Comparison of ENCODE assay signal across 10 cellular contexts in the genomic region with DNA sequence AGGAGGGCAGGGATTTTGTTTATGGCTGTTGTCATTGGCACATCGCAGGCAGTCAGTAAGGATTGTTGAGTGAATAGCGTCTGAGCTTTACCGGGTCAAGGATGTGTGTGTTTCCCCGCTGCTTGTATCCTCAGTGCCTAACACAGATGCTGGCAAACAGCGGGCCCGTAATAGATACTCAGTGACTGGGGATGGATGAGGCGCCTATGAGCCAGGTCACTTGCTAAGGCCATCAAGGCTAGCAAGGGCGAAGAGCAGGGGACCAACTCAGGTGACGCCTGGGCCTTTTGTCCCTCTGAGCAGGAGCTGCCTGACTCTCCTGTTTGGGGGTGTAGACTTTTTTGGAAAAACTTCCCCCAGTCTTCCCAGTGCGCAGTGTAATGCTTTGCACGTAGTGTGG. TPM values are rescaled to one million over a fixed set of nuclear protein-coding genes. Genes with fewer than 3 reads are reported as not detected.
DNase-seq lines count a peak whose midpoint lies in the region; ATAC-seq, FAIRE-seq and TF ChIP-seq lines count a peak whose summit lies in the region.
"Had no signal": no experiment of that assay in that cellular context is flagged by ENCODE, and none has a peak within 500 bp of the region (broad histone marks: within the 10 kb centered on the region; RNA-seq: fewer than 3 reads in every experiment).

No MANE protein-coding gene starts in this region.

- no peaks in the 10 kb centered on the region for H3K79me2 ChIP-seq in K562 (ENCODE audit: control insufficient read depth, insufficient read depth, low read length)

- no peak for TF ChIP-seq POLR2A in K562 (conservative IDR thresholded peaks at IDR 0.05)

- peaks cover 34 to 63% of the 10 kb centered on the region in 2 experiments for H3K27me3 ChIP-seq in K562 (ENCODE audit: control insufficient read depth in 2 of 2, insufficient read depth in 2 of 2, low read length in 2 of 2)

- H4K20me1 ChIP-seq in K562 (replicated peaks; ENCODE audit: control insufficient read depth, insufficient read depth, low read length) = no peaks in the 10 kb centered on the region

- POLR2A ChIA-PET in K562 (lab: Yijun Ruan, JAX) = interaction anchor here (0.5 to 0.6 kb wide), 2 partner anchors 8 to 276 kb away, joined by 3 read pairs; no protein-coding TSS in a partner anchor

- no peak overlapping the region for H2AFZ ChIP-seq in K562 (ENCODE audit: low read depth, low read length)

- no peak for DNase-seq in stimulated activated naive CD8-positive, alpha-beta T cell treated with anti-CD3 and anti-CD28 coated beads, Interleukin-15, Interleukin-2, amounts not matched to agents 100 U/mL and 50 U/mL, for 24 hours
- DNase-seq in K562 (ENCODE audit: extremely low read depth in 1 of 4, low spot score in 3 of 4) = no peak
- peak; percentile 10 for DNase-seq in left kidney (ENCODE audit: low read depth, low spot score)
- DNase-seq in type B pancreatic cell (ENCODE audit: extremely low spot score, unreplicated experiment) = no peak
- no peak for DNase-seq in NK-92 (lab: John Stamatoyannopoulos, UW; ENCODE audit: unreplicated experiment)
- no peak for DNase-seq in NCI-H524 treated with DMSO at 0.1 percent for 48 hours (lab: John Stamatoyannopoulos, UW)
- no peak for DNase-seq in NCI-H187 (lab: John Stamatoyannopoulos, UW)
- DNase-seq: stimulated activated naive CD4-positive, alpha-beta T cell had no signal

- no peaks in the 10 kb centered on the region for H3K36me3 ChIP-seq in K562 (ENCODE audit: control insufficient read depth, insufficient read depth, low read length)

- TF ChIP-seq EP300 in K562 (IDR thresholded peaks at IDR 0.05; ENCODE audit: low read length) = no peak

- H3K9ac ChIP-seq in K562 (ENCODE audit: insufficient read depth in 1 of 2, low read depth in 2 of 2, low read length in 2 of 2) = no peak overlapping the region

- in situ Hi-C loops in K562 (cut with MboI) = no loop called here

- FAIRE-seq in K562 (lab: Jason Lieb, UNC) = no peak
- FAIRE-seq: GM19239 had no signal

- H3K4me3 Mint-ChIP-seq in stimulated activated naive CD8-positive, alpha-beta T cell treated with anti-CD3 and anti-CD28 coated beads, Interleukin-15, Interleukin-2, amounts not matched to agents 100 ng/mL and 50 ng/mL, for 24 hours = peak overlapping the region; percentile 47
- peak overlapping the region; percentile 89 for H3K4me3 Mint-ChIP-seq in type B pancreatic cell

- WGBS in K562 (ENCODE audit: insufficient coverage, low coverage, missing lambda C conversion rate) = 17% methylated on average over 11 of the region's 11 CpGs

- H3K27ac Mint-ChIP-seq in stimulated activated naive CD8-positive, alpha-beta T cell treated with anti-CD3 and anti-CD28 coated beads, Interleukin-15, Interleukin-2, amounts not matched to agents 100 ng/mL and 50 ng/mL, for 24 hours = no peak overlapping the region
- peak overlapping the region; percentile 31 for H3K27ac Mint-ChIP-seq in type B pancreatic cell

- peaks cover 0 to 12% of the 10 kb centered on the region in 2 experiments; a peak in 3 of 5 replicates for H3K4me1 ChIP-seq in K562 (replicated peaks in 1 of 2; ENCODE audit: control insufficient read depth in 2 of 2, insufficient read depth in 2 of 2, low read length in 2 of 2)

- H3K4me2 ChIP-seq in K562 (ENCODE audit: insufficient read depth, low read length) = no peak overlapping the region

- TF ChIP-seq RAD21 in K562 (CRISPR knock-in tag; conservative IDR thresholded peaks at IDR 0.05 in 1 of 2, IDR thresholded peaks at IDR 0.05 in 1 of 2) = no peak

- TF ChIP-seq CTCF in K562 (IDR thresholded peaks at IDR 0.05 in 2 of 3, conservative IDR thresholded peaks at IDR 0.05 in 1 of 3; ENCODE audit: insufficient read depth in 2 of 3, low read depth in 1 of 3, low read length in 3 of 3) (no peak), type B pancreatic cell (conservative IDR thresholded peaks at IDR 0.05) (no peak)

- no peak overlapping the region for H3K4me3 ChIP-seq in K562

- BruUV-seq in K562 (replicated peaks; lab: Mats Ljungman, UMichigan) = no TSS peak

- CTCF ChIA-PET in K562 (lab: Yijun Ruan, JAX; ENCODE audit: low intra/inter-chr PET ratio) = no interaction called here

- no peaks in the 10 kb centered on the region for H3K4me1 Mint-ChIP-seq in stimulated activated naive CD8-positive, alpha-beta T cell treated with anti-CD3 and anti-CD28 coated beads, Interleukin-15, Interleukin-2, amounts not matched to agents 100 ng/mL and 50 ng/mL, for 24 hours (ENCODE audit: low read depth)
- peaks cover 14% of the 10 kb centered on the region for H3K4me1 Mint-ChIP-seq in type B pancreatic cell (ENCODE audit: unreplicated experiment)

- H3K27ac ChIP-seq in K562 (ENCODE audit: extremely low read depth, low read depth, low read length) = no peak overlapping the region

- no peaks in the 10 kb centered on the region for H3K9me1 ChIP-seq in K562 (ENCODE audit: control insufficient read depth, insufficient read depth, low read length)

- H3K36me3 Mint-ChIP-seq in stimulated activated naive CD8-positive, alpha-beta T cell treated with anti-CD3 and anti-CD28 coated beads, Interleukin-15, Interleukin-2, amounts not matched to agents 100 ng/mL and 50 ng/mL, for 24 hours (ENCODE audit: low read depth) = no peaks in the 10 kb centered on the region
- no peaks in the 10 kb centered on the region for H3K36me3 Mint-ChIP-seq in type B pancreatic cell

- ATAC-seq in stimulated activated naive CD8-positive, alpha-beta T cell treated with anti-CD3 and anti-CD28 coated beads, Interleukin-15, Interleukin-2, amounts not matched to agents 100 U/mL and 50 U/mL, for 24 hours = no peak
- ATAC-seq in K562 = no peak

- no peaks in the 10 kb centered on the region for H3K9me3 ChIP-seq in K562 (replicated peaks; ENCODE audit: control insufficient read depth, insufficient read depth, low read depth, low read length)

- H3K27me3 Mint-ChIP-seq in stimulated activated naive CD8-positive, alpha-beta T cell treated with anti-CD3 and anti-CD28 coated beads, Interleukin-15, Interleukin-2, amounts not matched to agents 100 ng/mL and 50 ng/mL, for 24 hours = peaks cover 54% of the 10 kb centered on the region
- H3K27me3 Mint-ChIP-seq in type B pancreatic cell = peaks cover 60% of the 10 kb centered on the region

- H3K9me3 Mint-ChIP-seq in stimulated activated naive CD8-positive, alpha-beta T cell treated with anti-CD3 and anti-CD28 coated beads, Interleukin-15, Interleukin-2, amounts not matched to agents 100 ng/mL and 50 ng/mL, for 24 hours = no peaks in the 10 kb centered on the region
- no peaks in the 10 kb centered on the region for H3K9me3 Mint-ChIP-seq in type B pancreatic cell

- intact Hi-C loops in K562 (cut with micrococcal nuclease) = no loop called here

TF ChIP-seq in K562, 482 proteins besides CTCF, POLR2A, EP300 and RAD21:
- TF ChIP-seq, protein P1, sequence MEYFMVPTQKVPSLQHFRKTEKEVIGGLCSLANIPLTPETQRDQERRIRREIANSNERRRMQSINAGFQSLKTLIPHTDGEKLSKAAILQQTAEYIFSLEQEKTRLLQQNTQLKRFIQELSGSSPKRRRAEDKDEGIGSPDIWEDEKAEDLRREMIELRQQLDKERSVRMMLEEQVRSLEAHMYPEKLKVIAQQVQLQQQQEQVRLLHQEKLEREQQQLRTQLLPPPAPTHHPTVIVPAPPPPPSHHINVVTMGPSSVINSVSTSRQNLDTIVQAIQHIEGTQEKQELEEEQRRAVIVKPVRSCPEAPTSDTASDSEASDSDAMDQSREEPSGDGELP (CRISPR knock-in tag; IDR thresholded peaks at IDR 0.05; ENCODE audit: borderline replicate concordance) = no peak
- peak; percentile 59; the same call in 1 of the 2 replicates for TF ChIP-seq ZKSCAN1 (IDR thresholded peaks at IDR 0.05; ENCODE audit: low read depth, low read length)

RNA-seq across cellular contexts. Expression of a gene that starts 0.7 kb away (rescaled TPM):
- not detected in 2 replicates for total RNA-seq in K562 (2011; cell fraction: chromatin; rRNA removed; ENCODE audit: low replicate concordance)
- not detected in 2 replicates for total RNA-seq in K562 (2011; cell fraction: nucleolus; rRNA removed)
- total RNA-seq in K562 (2011; cell fraction: nucleoplasm; rRNA removed) = not detected in 2 replicates
- total RNA-seq in K562 (2014; rRNA removed) = not detected in 2 replicates
- not detected in 2 replicates for total RNA-seq in K562 (2014; rRNA removed; fragmentation: Illumina TruSeq; extraction: Trizol)
- not detected in 2 replicates for total RNA-seq in K562 (2015; rRNA removed; fragmentation: Illumina TruSeq; extraction: Trizol)
- not detected in 2 replicates for total RNA-seq in K562 (2021)
- polyA plus RNA-seq in K562 (2011; rRNA removed) = not detected in 2 replicates
- under 0.01 TPM in 1 of 2 replicates, not detected in the other for polyA plus RNA-seq in K562 (2011; cell fraction: cytosol; rRNA removed)
- not detected in 2 replicates for polyA plus RNA-seq in K562 (2011; cell fraction: nucleus; rRNA removed)
- polyA plus RNA-seq in K562 (2012) = 0.01 TPM in 1 of 2 replicates, not detected in the other
- not detected in 2 replicates for polyA plus RNA-seq in K562 (2014; fragmentation: Illumina TruSeq; extraction: Trizol)
- not detected for polyA plus RNA-seq in K562 (2014; fragmentation: Nextera tagmentation; extraction: Ambion mirVana)
- polyA plus RNA-seq in K562 (2014; rRNA removed) = not detected in 2 replicates
- polyA minus RNA-seq in K562 (2011; rRNA and poly(A)+ RNA removed) = not detected in 2 replicates
- polyA minus RNA-seq in K562 (2011; cell fraction: cytosol; rRNA and poly(A)+ RNA removed) = not detected in 2 replicates
- not detected in 2 replicates for polyA minus RNA-seq in K562 (2011; cell fraction: nucleus; rRNA and poly(A)+ RNA removed)
- total RNA-seq in type B pancreatic cell (ENCODE audit: low replicate concordance) = 3.9 and 10.6 TPM in 2 replicates
